ENCODE assay signal across 16 cellular contexts in genomic region chr14:105408592-105408991, GRCh38. TPM values are rescaled to one million over a fixed set of nuclear protein-coding genes. Genes with fewer than 3 reads are reported as not detected.
DNase-seq lines count a peak whose midpoint lies in the region; ATAC-seq and TF ChIP-seq lines count a peak whose summit lies in the region.
"Had no signal": no experiment of that assay in that cellular context is flagged by ENCODE, and none has a peak within 500 bp of the region (broad histone marks: within the 10 kb centered on the region; RNA-seq: fewer than 3 reads in every experiment).

No MANE protein-coding gene starts in this region.

- no peak for TF ChIP-seq CTCF in right atrium auricular region (IDR thresholded peaks at IDR 0.05)
- TF ChIP-seq CTCF in IMR-90 (conservative IDR thresholded peaks at IDR 0.05; ENCODE audit: low read depth, low read length) = no peak
- TF ChIP-seq CTCF in glutamatergic neuron (IDR thresholded peaks at IDR 0.05; ENCODE audit: partially characterized antibody, unreplicated experiment) = no peak
- TF ChIP-seq CTCF in WTC11 (IDR thresholded peaks at IDR 0.05) = no peak
- TF ChIP-seq CTCF in gastrocnemius medialis (IDR thresholded peaks at IDR 0.05 in 4 of 5, conservative IDR thresholded peaks at IDR 0.05 in 1 of 5) = no peak

- no peak overlapping the region for H2BK20ac ChIP-seq in IMR-90 (ENCODE audit: low read depth, low read length)

- no peak overlapping the region for H3K9ac ChIP-seq in IMR-90 (ENCODE audit: low read depth, low read length)
- H3K9ac ChIP-seq: BLaER1, GM23248 had no signal

- no peak overlapping the region for H2AK5ac ChIP-seq in IMR-90 (ENCODE audit: low read depth, low read length)

- ATAC-seq in Right ventricle myocardium inferior = no peak
- no peak for ATAC-seq in IMR-90 (ENCODE audit: low read depth)
- ATAC-seq in WTC11 = no peak
- no peak for ATAC-seq in gastrocnemius medialis

- dilution Hi-C loops in IMR-90 (cut with HindIII; ENCODE audit: low sequenced_read_pairs, unreplicated experiment) = no loop called here

- H3K4ac ChIP-seq in IMR-90 (ENCODE audit: low read depth, low read length) = no peak overlapping the region

- CTCF ChIA-PET in IMR-90 (lab: Yijun Ruan, JAX) (no interaction called here), WTC11 (lab: Charles Lee) (interaction anchor here (0.9 to 1.7 kb wide), 5 partner anchors 31 to 81 kb away, joined by 3 to 5 read pairs (median 3); no protein-coding TSS in a partner anchor)

- no peak overlapping the region for H4K91ac ChIP-seq in IMR-90 (ENCODE audit: insufficient read depth, low read depth, low read length)

- POLR2A ChIA-PET in IMR-90 (lab: Charles Lee; ENCODE audit: unreplicated experiment) (no interaction called here), WTC11 (lab: Charles Lee) (no interaction called here)

- H3K4me2 ChIP-seq in IMR-90 (ENCODE audit: low read depth, low read length) = no peak overlapping the region
- H3K4me2 ChIP-seq: BLaER1 had no signal

- no peak overlapping the region for H2AK9ac ChIP-seq in IMR-90 (replicated peaks; ENCODE audit: low read depth, low read length, poor library complexity)

- WGBS in IMR-90 (ENCODE audit: extremely low coverage in 2 of 2, insufficient read length in 1 of 2), 2 experiments = 76% methylated on average over 11 of the region's 13 CpGs; no CpG with 5 or more reads in 1 of the 2 experiments

- H3K4me3 ChIP-seq in right atrium auricular region (no peak overlapping the region), IMR-90 (ENCODE audit: insufficient read depth, low read depth, low read length) (no peak overlapping the region), gastrocnemius medialis (no peak overlapping the region)
- H3K4me3 ChIP-seq: BLaER1, GM23248 had no signal

- H3K36me3 ChIP-seq in right atrium auricular region = no peaks in the 10 kb centered on the region
- no peaks in the 10 kb centered on the region for H3K36me3 ChIP-seq in IMR-90 (ENCODE audit: control insufficient read depth, insufficient read depth, low read length)
- no peaks in the 10 kb centered on the region for H3K36me3 ChIP-seq in gastrocnemius medialis
- H3K36me3 ChIP-seq: BLaER1 had no signal

- no peaks in the 10 kb centered on the region for H3K79me1 ChIP-seq in IMR-90 (ENCODE audit: low read depth in 1 of 2, low read length in 2 of 2)

- no peak for TF ChIP-seq RAD21 in IMR-90 (IDR thresholded peaks at IDR 0.05; ENCODE audit: low read length)

- H3K9me3 ChIP-seq in right atrium auricular region (no peaks in the 10 kb centered on the region), IMR-90 (ENCODE audit: control insufficient read depth, insufficient read depth, low read length) (0 out of 2 replicates have a peak, but pooled peaks cover 1% of the 10 kb centered on the region), gastrocnemius medialis (no peaks in the 10 kb centered on the region)
- H3K9me3 ChIP-seq: BLaER1 had no signal

- no peak overlapping the region for H4K8ac ChIP-seq in IMR-90 (ENCODE audit: low read depth in 2 of 2, low read length in 2 of 2)

- no peak overlapping the region for H3K56ac ChIP-seq in IMR-90 (ENCODE audit: extremely low read depth, insufficient read depth, low read length)

- no TSS peak for BruUV-seq in IMR-90 (replicated peaks; lab: Mats Ljungman, UMichigan)

- in situ Hi-C loops in IMR-90 (cut with MboI; ENCODE audit: low sequenced_read_pairs) (no loop called here), gastrocnemius medialis (cut with MboI; ENCODE audit: low sequenced_read_pairs in 4 of 4) (no loop called here)

- DNase-seq in Right ventricle myocardium inferior (ENCODE audit: missing footprints) (peak; percentile 48), right atrium auricular region (ENCODE audit: low spot score) (no peak), IMR-90 (no peak), glutamatergic neuron (no peak), posterior vena cava (ENCODE audit: low spot score) (peak; percentile 78), WTC11 (ENCODE audit: low spot score) (no peak), gastrocnemius medialis (no peak)
- DNase-seq in activated naive CD4-positive, alpha-beta T cell treated with Interleukin-2 at 50 U/mL for 16 hours = no peak
- DNase-seq: CD4-positive, alpha-beta memory T cell; DMS79 treated with DMSO at 0.1 percent for 48 hours; GF-D8; GM23248; KBM-7 had no signal

- no peak overlapping the region for H3K4me3 Mint-ChIP-seq in glutamatergic neuron (ENCODE audit: unreplicated experiment)
- no peak overlapping the region for H3K4me3 Mint-ChIP-seq in WTC11
- H3K4me3 Mint-ChIP-seq: CD4-positive, alpha-beta memory T cell had no signal

- intact Hi-C loops in Right ventricle myocardium inferior (cut with DNase I) = no loop called here
- intact Hi-C loops in IMR-90 (cut with micrococcal nuclease) = no loop called here
- intact Hi-C loops in posterior vena cava (cut with DNase I) = no loop called here
- intact Hi-C loops in gastrocnemius medialis (cut with DNase I; ENCODE audit: low total_unique reads) = no loop called here

- H3K36me3 Mint-ChIP-seq in glutamatergic neuron (ENCODE audit: unreplicated experiment) (peaks cover 14% of the 10 kb centered on the region), WTC11 (peaks cover 22% of the 10 kb centered on the region)
- H3K36me3 Mint-ChIP-seq: CD4-positive, alpha-beta memory T cell had no signal

- H3K27ac Mint-ChIP-seq in glutamatergic neuron (ENCODE audit: unreplicated experiment) (peak overlapping the region; percentile 52), WTC11 (no peak overlapping the region)
- H3K27ac Mint-ChIP-seq: CD4-positive, alpha-beta memory T cell had no signal

- H3K4me1 Mint-ChIP-seq in glutamatergic neuron (ENCODE audit: low read depth, unreplicated experiment) = peaks cover 7% of the 10 kb centered on the region
- peaks cover 13% of the 10 kb centered on the region for H3K4me1 Mint-ChIP-seq in WTC11

- H2AFZ ChIP-seq in IMR-90 (replicated peaks; ENCODE audit: low read length, poor library complexity) = no peak overlapping the region
- H2AFZ ChIP-seq: GM23248 had no signal

- no peak overlapping the region for H3K27ac ChIP-seq in right atrium auricular region
- H3K27ac ChIP-seq in IMR-90 (ENCODE audit: insufficient read depth, low read length) = no peak overlapping the region
- H3K27ac ChIP-seq in gastrocnemius medialis = no peak overlapping the region
- H3K27ac ChIP-seq: 22Rv1, BLaER1, GM23248 had no signal

- no peak overlapping the region for H4K5ac ChIP-seq in IMR-90 (ENCODE audit: low read depth, low read length)

- H3K27me3 ChIP-seq in right atrium auricular region = no peaks in the 10 kb centered on the region
- H3K27me3 ChIP-seq in IMR-90 (ENCODE audit: control insufficient read depth, insufficient read depth, low read length) = no peaks in the 10 kb centered on the region
- peaks cover 0 to 4% (median 0%) of the 10 kb centered on the region in 3 donors for H3K27me3 ChIP-seq in gastrocnemius medialis

- no peaks in the 10 kb centered on the region for H4K20me1 ChIP-seq in IMR-90 (ENCODE audit: insufficient read depth, low read length)

- no peak overlapping the region for H3K18ac ChIP-seq in IMR-90 (ENCODE audit: low read depth, low read length)

- peaks cover 3% of the 10 kb centered on the region for H3K9me3 Mint-ChIP-seq in glutamatergic neuron (ENCODE audit: unreplicated experiment)
- H3K9me3 Mint-ChIP-seq in WTC11 = peaks cover 29% of the 10 kb centered on the region

- no peak overlapping the region for H2BK120ac ChIP-seq in IMR-90 (ENCODE audit: low read depth, low read length)

- H2BK15ac ChIP-seq in IMR-90 (ENCODE audit: low read depth, low read length) = no peak overlapping the region

- peaks cover 0 to 15% of the 10 kb centered on the region in 2 donors for H3K4me1 ChIP-seq in right atrium auricular region
- H3K4me1 ChIP-seq in IMR-90 (ENCODE audit: control insufficient read depth, insufficient read depth, low read length) = peaks cover 5% of the 10 kb centered on the region
- H3K4me1 ChIP-seq in gastrocnemius medialis = peaks cover 8 to 9% of the 10 kb centered on the region in 2 donors

- TF ChIP-seq POLR2A in IMR-90 (IDR thresholded peaks at IDR 0.05; ENCODE audit: low read depth, low read length) (no peak), gastrocnemius medialis (IDR thresholded peaks at IDR 0.05) (no peak)

- H2BK5ac ChIP-seq in IMR-90 (ENCODE audit: low read depth, low read length, poor library complexity, severe bottlenecking) = no peak overlapping the region

- H3K23ac ChIP-seq in IMR-90 (ENCODE audit: low read depth, low read length) = no peak overlapping the region

- H3K9me1 ChIP-seq in IMR-90 (ENCODE audit: insufficient read depth, low read length) = no peaks in the 10 kb centered on the region

- H3K14ac ChIP-seq in IMR-90 (replicated peaks; ENCODE audit: low read depth, low read length) = no peak overlapping the region

- H3K27me3 Mint-ChIP-seq in glutamatergic neuron (ENCODE audit: unreplicated experiment) = peaks cover 7% of the 10 kb centered on the region
- peaks cover 96% of the 10 kb centered on the region for H3K27me3 Mint-ChIP-seq in WTC11 (ENCODE audit: low read depth)

TF ChIP-seq in IMR-90, 13 proteins besides CTCF, POLR2A, EP300 and RAD21 (continues in another document):
- TF ChIP-seq MAFK (IDR thresholded peaks at IDR 0.05; ENCODE audit: low read depth, low read length) (peak; percentile 90), CEBPB (IDR thresholded peaks at IDR 0.05; ENCODE audit: low read depth, low read length) (no peak), RCOR1 (IDR thresholded peaks at IDR 0.05; ENCODE audit: insufficient replicate concordance, low read length) (no peak)

RNA-seq across cellular contexts. Expression of gene TEX22, which starts 10.3 kb away (rescaled TPM):
- 2.4 TPM for total RNA-seq in Right ventricle myocardium inferior
- under 1 TPM in 1 of 2 donors, not detected in 1; 0.16 TPM for total RNA-seq in right atrium auricular region
- total RNA-seq in IMR-90 (2012; rRNA removed) = under 0.01 and 0.18 TPM in 2 replicates
- 0.10 and 0.11 TPM in 2 replicates for polyA plus RNA-seq in IMR-90 (2012; rRNA removed)
- polyA plus RNA-seq in IMR-90 (2012; cell fraction: cytosol; rRNA removed) = 0.03 and 0.12 TPM in 2 replicates
- 1.5 and 1.6 TPM in 2 replicates for polyA plus RNA-seq in IMR-90 (2012; cell fraction: nucleus; rRNA removed; ENCODE audit: low replicate concordance)
- 2.7 TPM for total RNA-seq in glutamatergic neuron (ENCODE audit: unreplicated experiment)
- under 1 TPM; 0.23 to 0.71 TPM for total RNA-seq in posterior vena cava
- total RNA-seq in WTC11 (2021) = 0.55 to 2.2 TPM (median 0.87 TPM) in 3 replicates
- not detected for total RNA-seq in gastrocnemius medialis
- total RNA-seq: HT-29 had no signal
- polyA plus RNA-seq: CD4-positive, alpha-beta memory T cell had no signal

RNA-seq across cellular contexts. Expression of gene MTA1, which starts 11.0 kb away (rescaled TPM):
- total RNA-seq in Right ventricle myocardium inferior (192 TPM), right atrium auricular region (10 to 100 TPM; 51.9 to 61.7 TPM), IMR-90 (2012; rRNA removed) (19.4 and 21.5 TPM in 2 replicates), glutamatergic neuron (ENCODE audit: unreplicated experiment) (261 TPM), posterior vena cava (10 to 100 TPM; 60.7 to 62.0 TPM), WTC11 (2021) (248 to 279 TPM (median 251 TPM) in 3 replicates), gastrocnemius medialis (10 to 100 TPM; 18.2 to 30.8 (median 28.2) TPM)
- polyA plus RNA-seq in IMR-90 (2012; rRNA removed) = 61.6 and 74.5 TPM in 2 replicates
- polyA plus RNA-seq in IMR-90 (2012; cell fraction: cytosol; rRNA removed) = 55.0 and 55.6 TPM in 2 replicates
- 408 and 869 TPM in 2 replicates for polyA plus RNA-seq in IMR-90 (2012; cell fraction: nucleus; rRNA removed; ENCODE audit: low replicate concordance)

Comparison
In these comparisons a context has a peak if more than half of its experiments do, and no peak if none do; other contexts are left out.
1. DNase-seq: peak in Right ventricle myocardium inferior (single experiment) and posterior vena cava (single experiment); none in right atrium auricular region (single experiment), IMR-90 (single experiment), glutamatergic neuron (single experiment), WTC11 (single experiment), gastrocnemius medialis (0 of 2) and activated naive CD4-positive, alpha-beta T cell treated with Interleukin-2 at 50 U/mL for 16 hours (single experiment).